28 cellular contexts compared by ENCODE assay signal in the genomic region with DNA sequence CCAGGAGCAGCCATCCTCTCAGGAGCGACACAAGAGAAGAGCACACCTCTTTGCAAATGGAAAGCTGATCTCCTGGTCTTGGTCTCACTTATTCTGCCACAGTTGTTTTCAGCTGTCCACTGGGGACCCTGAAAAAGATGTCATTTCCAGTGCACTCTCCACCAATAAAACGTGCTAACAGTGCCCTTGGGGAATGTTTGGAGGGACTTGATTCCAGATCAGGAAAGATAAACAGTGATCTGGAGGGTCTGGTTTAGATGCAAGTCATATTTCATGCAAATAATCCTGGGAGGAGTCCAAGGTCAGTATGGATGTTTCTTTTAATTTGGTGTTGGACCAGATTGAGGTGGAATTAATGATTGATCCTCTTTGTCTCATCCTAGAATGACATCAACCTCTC.
"Had no signal": no experiment of that assay in that cellular context is flagged by ENCODE, and none has a peak within 500 bp of the region (broad histone marks: within the 10 kb centered on the region; RNA-seq: fewer than 3 reads in every experiment).

No MANE protein-coding gene starts in this region.

- H3K36me3 ChIP-seq: stomach, suprapubic skin, thoracic aorta, thyroid gland, tibial artery, tibial nerve, transverse colon, upper lobe of left lung, upper lobe of right lung, uterus, vagina had no signal

- H3K27ac Mint-ChIP-seq: stimulated activated effector memory CD8-positive, alpha-beta T cell treated with anti-CD3 and anti-CD28 coated beads, Interleukin-12 subunit alpha, Interleukin-12 subunit beta, amount 100 ng/mL, for 72 hours; stimulated activated memory B cell treated with anti-CD40 and anti-IgM and Interleukin-4, amounts not matched to agents 10 μg/mL and 1 μg/mL and 100 μg/mL, for 72 hours; stimulated activated naive B cell treated with anti-CD40 and anti-IgM and Interleukin-4, amounts not matched to agents 10 μg/mL and 1 μg/mL and 100 μg/mL, for 72 hours; stimulated activated naive CD8-positive, alpha-beta T cell treated with anti-CD3 and anti-CD28 coated beads, Interleukin-15, amount 100 ng/mL, for 72 hours; stimulated activated naive CD8-positive, alpha-beta T cell treated with anti-CD3 and anti-CD28 coated beads, Interleukin-15, Interleukin-2, amounts not matched to agents 100 ng/mL and 50 ng/mL, for 24 hours; type B pancreatic cell had no signal

- H3K27me3 ChIP-seq: stomach, suprapubic skin, testis, thyroid gland, tibial artery, tibial nerve, upper lobe of left lung, upper lobe of right lung, uterus, vagina had no signal

- ATAC-seq: stimulated activated effector memory CD8-positive, alpha-beta T cell treated with anti-CD3 and anti-CD28 coated beads, Interleukin-12 subunit alpha, Interleukin-12 subunit beta, amount 100 ng/mL, for 72 hours; stimulated activated memory B cell treated with anti-CD40 and anti-IgM and Interleukin-4, amounts not matched to agents 10 μg/mL and 1 μg/mL and 100 μg/mL, for 72 hours; stimulated activated naive B cell treated with anti-CD40 and anti-IgM and Interleukin-4, amounts not matched to agents 10 μg/mL and 1 μg/mL and 100 μg/mL, for 72 hours; stimulated activated naive CD8-positive, alpha-beta T cell treated with anti-CD3 and anti-CD28 coated beads, Interleukin-15, amount 100 ng/mL, for 72 hours; stimulated activated naive CD8-positive, alpha-beta T cell treated with anti-CD3 and anti-CD28 coated beads, Interleukin-15, Interleukin-2, amounts not matched to agents 100 U/mL and 50 U/mL, for 24 hours; upper lobe of right lung had no signal

- DNase-seq: stimulated activated CD4-positive, alpha-beta T cell treated with anti-CD3 and anti-CD28 coated beads, Interleukin-2, amount 100 ng/mL, for 48 hours; stimulated activated CD4-positive, alpha-beta T cell treated with anti-CD3 and anti-CD28 coated beads, Interleukin-4, amount 100 ng/mL, for 1 hour; stimulated activated CD4-positive, alpha-beta T cell treated with anti-CD3 and anti-CD28 coated beads, Interleukin-4, amount 100 ng/mL, for 24 hours; stimulated activated CD4-positive, alpha-beta T cell treated with anti-CD3 and anti-CD28 coated beads, Interleukin-4, amount 100 ng/mL, for 4 hours; stimulated activated CD8-positive, alpha-beta memory T cell treated with anti-CD3 and anti-CD28 coated beads, Interleukin-4, amount 100 ng/mL, for 48 hours; stimulated activated naive B cell treated with anti-CD40 and anti-IgM and Interleukin-4, amounts not matched to agents 10 μg/mL and 1 μg/mL and 100 μg/mL, for 72 hours; stimulated activated naive CD4-positive, alpha-beta T cell; stimulated activated naive CD4-positive, alpha-beta T cell treated with Interleukin-2 at 50 U/mL for 16 hours; stimulated activated naive CD8-positive, alpha-beta T cell treated with anti-CD3 and anti-CD28 coated beads, Interleukin-15, amount 100 ng/mL, for 72 hours; stimulated activated naive CD8-positive, alpha-beta T cell treated with anti-CD3 and anti-CD28 coated beads, Interleukin-15, Interleukin-2, amounts not matched to agents 100 U/mL and 50 U/mL, for 24 hours; stomach; substantia nigra; testis; thyroid gland; tibial artery; transverse colon; trophoblast cell; upper lobe of left lung; upper lobe of right lung; uterus had no signal

- H3K4me1 Mint-ChIP-seq: stimulated activated effector memory CD8-positive, alpha-beta T cell treated with anti-CD3 and anti-CD28 coated beads, Interleukin-12 subunit alpha, Interleukin-12 subunit beta, amount 100 ng/mL, for 72 hours; stimulated activated memory B cell treated with anti-CD40 and anti-IgM and Interleukin-4, amounts not matched to agents 10 μg/mL and 1 μg/mL and 100 μg/mL, for 72 hours had no signal

- H3K9me3 ChIP-seq: stomach, suprapubic skin, testis, thoracic aorta, thyroid gland, tibial artery, tibial nerve, transverse colon, upper lobe of left lung, upper lobe of right lung, uterus, vagina had no signal

- H3K4me3 Mint-ChIP-seq: stimulated activated effector memory CD8-positive, alpha-beta T cell treated with anti-CD3 and anti-CD28 coated beads, Interleukin-12 subunit alpha, Interleukin-12 subunit beta, amount 100 ng/mL, for 72 hours; stimulated activated memory B cell treated with anti-CD40 and anti-IgM and Interleukin-4, amounts not matched to agents 10 μg/mL and 1 μg/mL and 100 μg/mL, for 72 hours; stimulated activated naive B cell treated with anti-CD40 and anti-IgM and Interleukin-4, amounts not matched to agents 10 μg/mL and 1 μg/mL and 100 μg/mL, for 72 hours; stimulated activated naive CD8-positive, alpha-beta T cell treated with anti-CD3 and anti-CD28 coated beads, Interleukin-15, amount 100 ng/mL, for 72 hours; stimulated activated naive CD8-positive, alpha-beta T cell treated with anti-CD3 and anti-CD28 coated beads, Interleukin-15, Interleukin-2, amounts not matched to agents 100 ng/mL and 50 ng/mL, for 24 hours; type B pancreatic cell had no signal

- H3K27ac ChIP-seq: stomach, suprapubic skin, testis, thoracic aorta, thyroid gland, tibial artery, tibial nerve, transverse colon, upper lobe of left lung, upper lobe of right lung, uterus, vagina had no signal

- H3K27me3 Mint-ChIP-seq: stimulated activated memory B cell treated with anti-CD40 and anti-IgM and Interleukin-4, amounts not matched to agents 10 μg/mL and 1 μg/mL and 100 μg/mL, for 72 hours; stimulated activated naive B cell treated with anti-CD40 and anti-IgM and Interleukin-4, amounts not matched to agents 10 μg/mL and 1 μg/mL and 100 μg/mL, for 72 hours; stimulated activated naive CD8-positive, alpha-beta T cell treated with anti-CD3 and anti-CD28 coated beads, Interleukin-15, amount 100 ng/mL, for 72 hours; stimulated activated naive CD8-positive, alpha-beta T cell treated with anti-CD3 and anti-CD28 coated beads, Interleukin-15, Interleukin-2, amounts not matched to agents 100 ng/mL and 50 ng/mL, for 24 hours had no signal

- H3K9me3 Mint-ChIP-seq: stimulated activated effector memory CD8-positive, alpha-beta T cell treated with anti-CD3 and anti-CD28 coated beads, Interleukin-12 subunit alpha, Interleukin-12 subunit beta, amount 100 ng/mL, for 72 hours; stimulated activated memory B cell treated with anti-CD40 and anti-IgM and Interleukin-4, amounts not matched to agents 10 μg/mL and 1 μg/mL and 100 μg/mL, for 72 hours; stimulated activated naive CD8-positive, alpha-beta T cell treated with anti-CD3 and anti-CD28 coated beads, Interleukin-15, amount 100 ng/mL, for 72 hours; stimulated activated naive CD8-positive, alpha-beta T cell treated with anti-CD3 and anti-CD28 coated beads, Interleukin-15, Interleukin-2, amounts not matched to agents 100 ng/mL and 50 ng/mL, for 24 hours; type B pancreatic cell had no signal

- H3K4me1 ChIP-seq: stomach, suprapubic skin, testis, thyroid gland, tibial artery, tibial nerve, transverse colon, upper lobe of left lung, upper lobe of right lung, uterus, vagina had no signal

- H3K4me3 ChIP-seq: stomach, suprapubic skin, testis, thoracic aorta, thyroid gland, tibial artery, tibial nerve, transverse colon, upper lobe of left lung, upper lobe of right lung, uterus, vagina had no signal

- H3K36me3 Mint-ChIP-seq: stimulated activated effector memory CD8-positive, alpha-beta T cell treated with anti-CD3 and anti-CD28 coated beads, Interleukin-12 subunit alpha, Interleukin-12 subunit beta, amount 100 ng/mL, for 72 hours; stimulated activated memory B cell treated with anti-CD40 and anti-IgM and Interleukin-4, amounts not matched to agents 10 μg/mL and 1 μg/mL and 100 μg/mL, for 72 hours; stimulated activated naive B cell treated with anti-CD40 and anti-IgM and Interleukin-4, amounts not matched to agents 10 μg/mL and 1 μg/mL and 100 μg/mL, for 72 hours; type B pancreatic cell had no signal
